Comparison of ENCODE assay signal across 30 cellular contexts in the genomic region with DNA sequence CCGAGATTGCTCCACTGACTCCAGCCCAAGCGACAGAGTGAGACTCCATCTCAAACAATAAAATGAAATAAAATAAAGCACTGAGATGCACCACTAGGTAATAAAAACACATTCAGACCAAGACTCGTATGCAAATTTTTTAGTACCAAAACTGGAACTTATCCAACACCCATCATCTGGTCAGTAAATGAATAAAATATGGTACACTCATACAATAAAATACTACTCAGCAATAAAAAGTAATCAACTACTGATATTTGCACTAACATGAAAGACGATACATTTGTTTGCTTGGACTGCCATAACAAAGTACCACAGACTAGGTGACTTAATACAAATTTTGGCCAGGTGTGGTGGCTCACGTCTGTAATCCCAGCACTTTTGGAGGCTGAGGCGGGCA.
"Had no signal": no experiment of that assay in that cellular context is flagged by ENCODE, and none has a peak within 500 bp of the region (broad histone marks: within the 10 kb centered on the region; RNA-seq: fewer than 3 reads in every experiment).

No MANE protein-coding gene starts in this region.

- H3K9me3 ChIP-seq: ascending aorta had no signal

- FAIRE-seq: bronchial epithelial cell, TTC549 had no signal

- H3K4me1 ChIP-seq: ascending aorta had no signal

- H3K4me3 ChIP-seq: ascending aorta, cardiac muscle cell had no signal

- H3K36me3 ChIP-seq: ascending aorta, cardiac muscle cell had no signal

- H3K27me3 ChIP-seq: ascending aorta, cardiac muscle cell had no signal

- H3K27ac ChIP-seq: ascending aorta, cardiac muscle cell, VCaP had no signal

- DNase-seq: activated B cell treated with CpG ODN at 0.5 μM for 24 hours; activated CD4-positive, alpha-beta memory T cell treated with anti-CD3 and anti-CD28 coated beads, Interleukin-2, amount 10 ng/mL, durations not matched to agents 7 days and 5 days; activated CD4-positive, alpha-beta T cell treated with anti-CD3 and anti-CD28 coated beads for 4 hours; activated CD4-positive, alpha-beta T cell treated with anti-CD3 and anti-CD28 coated beads, Interleukin-2, amount 10 ng/mL, durations not matched to agents 7 days and 5 days; activated CD4-positive, alpha-beta T cell treated with anti-CD3 and anti-CD28 coated beads, Interleukin-2, amount 50 U/mL, for 48 hours; activated CD4-positive, CD25-positive, alpha-beta regulatory T cell treated with anti-CD3 and anti-CD28 coated beads, Interleukin-2, amount 50 U/mL, for 72 hours; activated CD8-positive, alpha-beta memory T cell treated with anti-CD3 and anti-CD28 coated beads for 24 hours; activated CD8-positive, alpha-beta memory T cell treated with anti-CD3 and anti-CD28 coated beads, Interleukin-2, amount 10 ng/mL, durations not matched to agents 7 days and 5 days; activated CD8-positive, alpha-beta memory T cell treated with anti-CD3 and anti-CD28 coated beads, Interleukin-2, amount 50 U/mL, for 48 hours; activated CD8-positive, alpha-beta T cell treated with anti-CD3 and anti-CD28 coated beads, Interleukin-2, amount 10 ng/mL, durations not matched to agents 7 days and 5 days; activated effector memory CD4-positive, alpha-beta T cell treated with Interleukin-2 at 50 U/mL for 16 hours; activated gamma-delta T cell; activated naive CD4-positive, alpha-beta T cell treated with anti-CD3 and anti-CD28 coated beads, Interleukin-2, amount 10 ng/mL, durations not matched to agents 7 days and 5 days; activated naive CD4-positive, alpha-beta T cell treated with Interleukin-2 at 50 U/mL for 16 hours; activated naive CD8-positive, alpha-beta T cell treated with anti-CD3 and anti-CD28 coated beads, Interleukin-2, amount 10 ng/mL, durations not matched to agents 7 days and 5 days; activated naive CD8-positive, alpha-beta T cell treated with anti-CD3 and anti-CD28 coated beads, Interleukin-2, amount 50 U/mL, for 24 hours; activated T-cell treated with anti-CD3 and anti-CD28 coated beads, Interleukin-2, amount 50 U/mL, for 24 hours; activated T-cell treated with anti-CD3 and anti-CD28 coated beads, Interleukin-2, amount 50 U/mL, for 48 hours; amygdala; anterior cingulate cortex; caudate nucleus; cerebellar nuclear complex; T-helper 1 cell; T-helper 2 cell; T-helper 9 cell had no signal

- ATAC-seq: activated CD8-positive, alpha-beta memory T cell treated with anti-CD3 and anti-CD28 coated beads, Interleukin-2, amount 10 ng/mL, durations not matched to agents 7 days and 5 days; activated CD8-positive, alpha-beta T cell treated with anti-CD3 and anti-CD28 coated beads, Interleukin-2, amount 10 ng/mL, durations not matched to agents 7 days and 5 days; activated naive CD8-positive, alpha-beta T cell treated with anti-CD3 and anti-CD28 coated beads, Interleukin-2, amount 50 U/mL, for 24 hours had no signal
